Comparison of ENCODE assay signal across 14 cellular contexts in the genomic region with DNA sequence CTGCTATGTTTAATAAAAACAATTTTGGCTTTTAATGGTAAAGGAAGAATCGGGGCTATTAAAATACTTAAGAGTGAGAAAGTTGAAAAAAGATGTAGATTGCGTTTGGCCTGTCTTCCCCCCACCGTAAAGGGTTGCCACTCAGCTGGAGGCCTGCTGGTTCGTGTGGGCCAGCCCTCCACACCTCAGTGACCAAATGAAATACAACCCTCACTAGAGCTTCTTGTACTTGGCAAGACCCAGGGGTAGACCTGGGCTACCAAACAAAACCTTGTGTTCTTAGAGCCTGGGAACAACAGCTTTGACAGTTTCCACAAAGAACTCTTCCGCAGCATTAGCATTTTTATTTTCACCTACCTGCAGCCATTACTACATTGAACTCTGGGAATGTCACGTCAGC.
A peak's percentile ranks its signal among the peaks of the same experiment; 100 is the strongest.
DNase-seq lines count a peak whose midpoint lies in the region; ATAC-seq and TF ChIP-seq lines count a peak whose summit lies in the region.
"Had no signal": no experiment of that assay in that cellular context is flagged by ENCODE, and none has a peak within 500 bp of the region (broad histone marks: within the 10 kb centered on the region; RNA-seq: fewer than 3 reads in every experiment).

No MANE protein-coding gene starts in this region.

- TF ChIP-seq EP300 in Ishikawa (IDR thresholded peaks at IDR 0.05; ENCODE audit: borderline replicate concordance): no peak

- 30 to 47% methylated on average over 6 of the region's 6 CpGs for WGBS in thyroid gland, 2 donors

- peaks cover 8 to 17% of the 10 kb centered on the region in 2 donors for H3K4me1 ChIP-seq in thyroid gland
- H3K4me1 ChIP-seq: Caco-2, HAP-1 had no signal

- H3K27me3 ChIP-seq in thyroid gland: no peaks in the 10 kb centered on the region

- H3K9me3 ChIP-seq in thyroid gland: no peaks in the 10 kb centered on the region
- H3K9me3 ChIP-seq: Caco-2, HAP-1 had no signal

- H3K36me3 ChIP-seq in thyroid gland: no peaks in the 10 kb centered on the region
- H3K36me3 ChIP-seq: HAP-1 had no signal

- TF ChIP-seq CTCF in thyroid gland (IDR thresholded peaks at IDR 0.05): no peak

- H3K27ac ChIP-seq in thyroid gland: peak overlapping the region; percentile 60 to 90 (median 86)

- TF ChIP-seq POLR2A in thyroid gland (IDR thresholded peaks at IDR 0.05): peak in 1 of 2 donors; percentile 32

- no peak for ATAC-seq in HG03135 (IDR thresholded peaks at IDR 0.05; ENCODE audit: unreplicated experiment)

- no peak for TF ChIP-seq RAD21 in Ishikawa (IDR thresholded peaks at IDR 0.05; ENCODE audit: low read depth)

- DNase-seq in NCI-H2107 (lab: John Stamatoyannopoulos, UW) (peak; percentile 9), left kidney (ENCODE audit: low read depth, low spot score) (peak; percentile 21), thyroid gland (peak; percentile 73 to 82), COLO668 (lab: John Stamatoyannopoulos, UW; ENCODE audit: unreplicated experiment) (no peak)
- DNase-seq: C1 segment of cervical spinal cord; Caco-2; CD4-positive, alpha-beta memory T cell; DMS153; DND-41; GOT3; HFFc6 had no signal

- intact Hi-C loops in thyroid gland (cut with DNase I): no loop called here

- H3K4me3 ChIP-seq in thyroid gland (replicated peaks in 1 of 3): no peak overlapping the region
- H3K4me3 ChIP-seq: HAP-1 had no signal

TF ChIP-seq in Ishikawa, 13 proteins besides CTCF, POLR2A, EP300 and RAD21:
- 0 out of 2 replicates have a peak, but pooled peaks have one; percentile 15 for TF ChIP-seq NFIC (IDR thresholded peaks at IDR 0.05)
- TF ChIP-seq TCF12 (IDR thresholded peaks at IDR 0.05; ENCODE audit: low read depth): no peak
